Comparison of ENCODE assay signal across 7 cellular contexts in genomic region chr11:67071420-67072284, GRCh38. TPM values are rescaled to one million over a fixed set of nuclear protein-coding genes. Genes with fewer than 3 reads are reported as not detected.
DNase-seq lines count a peak whose midpoint lies in the region; ATAC-seq and TF ChIP-seq lines count a peak whose summit lies in the region.

No MANE protein-coding gene starts in this region.

- peak overlapping the region; percentile 48 for H3K4me3 Mint-ChIP-seq in activated T-cell treated with anti-CD3 and anti-CD28 coated beads, Interleukin-2, amount 50 U/mL, for 4 hours

- no peaks in the 10 kb centered on the region for H3K4me1 Mint-ChIP-seq in activated T-cell treated with anti-CD3 and anti-CD28 coated beads, Interleukin-2, amount 50 U/mL, for 4 hours (ENCODE audit: low read depth)

- H3K9ac ChIP-seq in OCI-LY1 (ENCODE audit: low read length) (no peak overlapping the region), fibroblast of lung (ENCODE audit: insufficient read depth, low read length) (no peak overlapping the region), neural cell (ENCODE audit: low read length) (no peak overlapping the region)

- no peaks in the 10 kb centered on the region for H3K79me2 ChIP-seq in OCI-LY1 (ENCODE audit: insufficient read depth, low read length)
- no peaks in the 10 kb centered on the region for H3K79me2 ChIP-seq in fibroblast of lung (ENCODE audit: control insufficient read depth, insufficient read depth, low read length)
- no peaks in the 10 kb centered on the region for H3K79me2 ChIP-seq in neural cell (replicated peaks; ENCODE audit: insufficient read depth, low read length)

- H3K4me2 ChIP-seq in OCI-LY1 (ENCODE audit: low read length): no peak overlapping the region
- H3K4me2 ChIP-seq in fibroblast of lung (ENCODE audit: extremely low read depth, insufficient read depth, low read length): no peak overlapping the region
- no peak overlapping the region for H3K4me2 ChIP-seq in neural cell (ENCODE audit: low read length)

- peak; percentile 92 to 93 for ATAC-seq in activated T-cell treated with anti-CD3 and anti-CD28 coated beads, Interleukin-2, amount 50 U/mL, for 4 hours
- ATAC-seq in HG03095 (IDR thresholded peaks at IDR 0.05; ENCODE audit: unreplicated experiment): no peak

- H3K9me2 ChIP-seq in OCI-LY1 (ENCODE audit: low read depth, low read length): no peaks in the 10 kb centered on the region
- no peaks in the 10 kb centered on the region for H3K9me2 ChIP-seq in neural cell (ENCODE audit: insufficient read depth, low read length)

- H2AFZ ChIP-seq in OCI-LY1 (ENCODE audit: low read length) (no peak overlapping the region), fibroblast of lung (ENCODE audit: low read length) (no peak overlapping the region), neural cell (ENCODE audit: low read depth, low read length) (no peak overlapping the region)

- TF ChIP-seq RAD21 in neural cell (conservative IDR thresholded peaks at IDR 0.05): no peak

- H3K4me3 ChIP-seq in OCI-LY1 (ENCODE audit: low read depth, low read length, poor library complexity, severe bottlenecking) (no peak overlapping the region), fibroblast of lung (replicated peaks in 1 of 4; ENCODE audit: control extremely low read depth in 1 of 4, insufficient read depth in 1 of 4, low read depth in 3 of 4, low read length in 4 of 4) (no peak overlapping the region), neural cell (ENCODE audit: low read length) (no peak overlapping the region)

- TF ChIP-seq CTCF in GM20000 (IDR thresholded peaks at IDR 0.05; ENCODE audit: extremely low read depth, missing control alignments): peak; percentile 69
- TF ChIP-seq CTCF in OCI-LY1 (IDR thresholded peaks at IDR 0.05; ENCODE audit: low read length): peak; percentile 73
- peak; percentile 65 to 78 for TF ChIP-seq CTCF in fibroblast of lung (conservative IDR thresholded peaks at IDR 0.05 in 1 of 2, IDR thresholded peaks at IDR 0.05 in 1 of 2; ENCODE audit: low read depth in 1 of 2, low read length in 2 of 2)
- TF ChIP-seq CTCF in neural cell (IDR thresholded peaks at IDR 0.05; ENCODE audit: poor library complexity, severe bottlenecking): peak; percentile 34

- DNase-seq in GM20000 (ENCODE audit: low spot score): peak; percentile 92
- peak; percentile 65 for DNase-seq in activated T-cell treated with anti-CD3 and anti-CD28 coated beads, Interleukin-2, amount 50 U/mL, for 4 hours
- peak; percentile 53 to 64 for DNase-seq in fibroblast of lung (ENCODE audit: low read depth in 2 of 2)
- peak; percentile 68 for DNase-seq in stimulated activated naive CD4-positive, alpha-beta T cell treated with Interleukin-2 at 50 U/mL for 16 hours (lab: John Stamatoyannopoulos, UW)

- H3K27me3 Mint-ChIP-seq in activated T-cell treated with anti-CD3 and anti-CD28 coated beads, Interleukin-2, amount 50 U/mL, for 4 hours (ENCODE audit: low read depth): peaks cover 1% of the 10 kb centered on the region

- no peak for TF ChIP-seq EP300 in neural cell (conservative IDR thresholded peaks at IDR 0.05; ENCODE audit: poor library complexity, severe bottlenecking)

- H3K4me1 ChIP-seq in OCI-LY1 (ENCODE audit: insufficient read depth, low read length, severe bottlenecking) (peaks cover 16% of the 10 kb centered on the region), fibroblast of lung (ENCODE audit: control insufficient read depth, extremely low read depth, insufficient read depth, low read length) (no peaks in the 10 kb centered on the region)

- no peak overlapping the region for H3K27ac ChIP-seq in OCI-LY1 (ENCODE audit: low read depth, low read length, poor library complexity, severe bottlenecking)
- H3K27ac ChIP-seq in fibroblast of lung (ENCODE audit: insufficient read depth, low read length): no peak overlapping the region
- no peak overlapping the region for H3K27ac ChIP-seq in neural cell (ENCODE audit: low read length)

- H4K20me1 ChIP-seq in OCI-LY1 (ENCODE audit: insufficient read depth, low read length): no peaks in the 10 kb centered on the region
- no peaks in the 10 kb centered on the region for H4K20me1 ChIP-seq in fibroblast of lung (ENCODE audit: control insufficient read depth, extremely low read depth, insufficient read depth, low read length)
- no peaks in the 10 kb centered on the region for H4K20me1 ChIP-seq in neural cell (ENCODE audit: insufficient read depth)

- no peaks in the 10 kb centered on the region for H3K9me3 Mint-ChIP-seq in activated T-cell treated with anti-CD3 and anti-CD28 coated beads, Interleukin-2, amount 50 U/mL, for 4 hours

- 0 out of 2 replicates have a peak, but pooled peaks cover 2% of the 10 kb centered on the region for H3K27me3 ChIP-seq in OCI-LY1 (ENCODE audit: insufficient read depth, low read length)
- no peaks in the 10 kb centered on the region for H3K27me3 ChIP-seq in fibroblast of lung (ENCODE audit: control insufficient read depth, insufficient read depth, low read length)
- no peaks in the 10 kb centered on the region for H3K27me3 ChIP-seq in neural cell (ENCODE audit: insufficient read depth, low read depth, low read length)

- no peaks in the 10 kb centered on the region for H3F3A ChIP-seq in OCI-LY1 (ENCODE audit: insufficient read depth, low read length)
- no peaks in the 10 kb centered on the region for H3F3A ChIP-seq in neural cell (ENCODE audit: insufficient read depth, low read length, poor library complexity, severe bottlenecking)

- H3K36me3 ChIP-seq in OCI-LY1 (ENCODE audit: insufficient read depth, low read length) (no peaks in the 10 kb centered on the region), fibroblast of lung (ENCODE audit: control insufficient read depth, insufficient read depth, low read length) (no peaks in the 10 kb centered on the region), neural cell (ENCODE audit: insufficient read depth, low read length) (no peaks in the 10 kb centered on the region)

- H3K36me3 Mint-ChIP-seq in activated T-cell treated with anti-CD3 and anti-CD28 coated beads, Interleukin-2, amount 50 U/mL, for 4 hours (ENCODE audit: insufficient read depth): no peaks in the 10 kb centered on the region

- H3K9me3 ChIP-seq in OCI-LY1 (ENCODE audit: low read length) (no peaks in the 10 kb centered on the region), fibroblast of lung (ENCODE audit: control insufficient read depth, insufficient read depth, low read depth, low read length) (no peaks in the 10 kb centered on the region), neural cell (ENCODE audit: low read length) (no peaks in the 10 kb centered on the region)

TF ChIP-seq in neural cell, 6 proteins besides CTCF, POLR2A, EP300 and RAD21:
- no peak for TF ChIP-seq TAF1 (IDR thresholded peaks at IDR 0.05; ENCODE audit: low read depth)
- no peak for TF ChIP-seq POLR2AphosphoS5 (IDR thresholded peaks at IDR 0.05)
- no peak for TF ChIP-seq SMC3 (conservative IDR thresholded peaks at IDR 0.05; ENCODE audit: poor library complexity)
- TF ChIP-seq MXI1 (conservative IDR thresholded peaks at IDR 0.05; ENCODE audit: poor library complexity, severe bottlenecking): no peak
- TF ChIP-seq, protein P1, sequence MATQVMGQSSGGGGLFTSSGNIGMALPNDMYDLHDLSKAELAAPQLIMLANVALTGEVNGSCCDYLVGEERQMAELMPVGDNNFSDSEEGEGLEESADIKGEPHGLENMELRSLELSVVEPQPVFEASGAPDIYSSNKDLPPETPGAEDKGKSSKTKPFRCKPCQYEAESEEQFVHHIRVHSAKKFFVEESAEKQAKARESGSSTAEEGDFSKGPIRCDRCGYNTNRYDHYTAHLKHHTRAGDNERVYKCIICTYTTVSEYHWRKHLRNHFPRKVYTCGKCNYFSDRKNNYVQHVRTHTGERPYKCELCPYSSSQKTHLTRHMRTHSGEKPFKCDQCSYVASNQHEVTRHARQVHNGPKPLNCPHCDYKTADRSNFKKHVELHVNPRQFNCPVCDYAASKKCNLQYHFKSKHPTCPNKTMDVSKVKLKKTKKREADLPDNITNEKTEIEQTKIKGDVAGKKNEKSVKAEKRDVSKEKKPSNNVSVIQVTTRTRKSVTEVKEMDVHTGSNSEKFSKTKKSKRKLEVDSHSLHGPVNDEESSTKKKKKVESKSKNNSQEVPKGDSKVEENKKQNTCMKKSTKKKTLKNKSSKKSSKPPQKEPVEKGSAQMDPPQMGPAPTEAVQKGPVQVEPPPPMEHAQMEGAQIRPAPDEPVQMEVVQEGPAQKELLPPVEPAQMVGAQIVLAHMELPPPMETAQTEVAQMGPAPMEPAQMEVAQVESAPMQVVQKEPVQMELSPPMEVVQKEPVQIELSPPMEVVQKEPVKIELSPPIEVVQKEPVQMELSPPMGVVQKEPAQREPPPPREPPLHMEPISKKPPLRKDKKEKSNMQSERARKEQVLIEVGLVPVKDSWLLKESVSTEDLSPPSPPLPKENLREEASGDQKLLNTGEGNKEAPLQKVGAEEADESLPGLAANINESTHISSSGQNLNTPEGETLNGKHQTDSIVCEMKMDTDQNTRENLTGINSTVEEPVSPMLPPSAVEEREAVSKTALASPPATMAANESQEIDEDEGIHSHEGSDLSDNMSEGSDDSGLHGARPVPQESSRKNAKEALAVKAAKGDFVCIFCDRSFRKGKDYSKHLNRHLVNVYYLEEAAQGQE (IDR thresholded peaks at IDR 0.05; ENCODE audit: borderline replicate concordance): no peak
- TF ChIP-seq EZH2 (IDR thresholded peaks at IDR 0.05; ENCODE audit: borderline replicate concordance, insufficient read depth, low read length, poor library complexity, severe bottlenecking): no peak

RNA-seq across cellular contexts. Expression of gene RHOD, which starts 15.0 kb away (rescaled TPM):
- total RNA-seq in activated T-cell treated with anti-CD3 and anti-CD28 coated beads, Interleukin-2, amount 50 U/mL, for 4 hours: 1 to 10 TPM in 1 of 3 donors, under 1 TPM in 2; 0.35 to 1.1 (median 0.69) TPM
- total RNA-seq in fibroblast of lung: 12.9 and 13.4 TPM in 2 replicates
- polyA plus RNA-seq in fibroblast of lung (4.7 and 11.6 TPM in 2 replicates), neural cell (0.28 TPM in 1 of 2 replicates, not detected in the other)
- 9.1 and 22.5 TPM in 2 replicates for polyA plus RNA-seq in fibroblast of lung (2012)
- polyA minus RNA-seq in fibroblast of lung (ENCODE audit: low replicate concordance) (14.6 and 25.9 TPM in 2 replicates), neural cell (not detected in 2 replicates)

RNA-seq across cellular contexts. Expression of gene KDM2A, which starts 47.4 kb away (rescaled TPM):
- 100 to 1,000 TPM in 2 of 3 donors, 10 to 100 TPM in 1; 94.2 to 114 (median 104) TPM for total RNA-seq in activated T-cell treated with anti-CD3 and anti-CD28 coated beads, Interleukin-2, amount 50 U/mL, for 4 hours
- total RNA-seq in fibroblast of lung: 33.1 and 42.6 TPM in 2 replicates
- polyA plus RNA-seq in fibroblast of lung: 36.4 and 39.2 TPM in 2 replicates
- 28.7 and 29.9 TPM in 2 replicates for polyA plus RNA-seq in fibroblast of lung (2012)
- polyA minus RNA-seq in fibroblast of lung (ENCODE audit: low replicate concordance): 92.0 and 105 TPM in 2 replicates
- 10.3 and 12.4 TPM in 2 replicates for polyA plus RNA-seq in neural cell
- 51.6 and 61.5 TPM in 2 replicates for polyA minus RNA-seq in neural cell

RNA-seq across cellular contexts. Expression of gene SYT12, which starts 48.7 kb away (rescaled TPM):
- under 1 TPM in 2 of 3 donors, not detected in 1; 0.08 to 0.16 TPM for total RNA-seq in activated T-cell treated with anti-CD3 and anti-CD28 coated beads, Interleukin-2, amount 50 U/mL, for 4 hours
- total RNA-seq in fibroblast of lung: under 0.01 and 0.26 TPM in 2 replicates
- polyA plus RNA-seq in fibroblast of lung (0.07 TPM in 1 of 2 replicates, not detected in the other), neural cell (2.1 and 2.3 TPM in 2 replicates)
- 0.21 TPM in 1 of 2 replicates, not detected in the other for polyA plus RNA-seq in fibroblast of lung (2012)
- polyA minus RNA-seq in fibroblast of lung (ENCODE audit: low replicate concordance) (0.12 and 0.15 TPM in 2 replicates), neural cell (3.8 and 3.9 TPM in 2 replicates)
